In genomic region chr2:186891219-186891621, GRCh38 we compare ENCODE assay signal across 18 cellular contexts. TPM values are rescaled to one million over a fixed set of nuclear protein-coding genes. Genes with fewer than 3 reads are reported as not detected.
A peak's percentile ranks its signal among the peaks of the same experiment; 100 is the strongest.
DNase-seq lines count a peak whose midpoint lies in the region; ATAC-seq and TF ChIP-seq lines count a peak whose summit lies in the region.
"Had no signal": no experiment of that assay in that cellular context is flagged by ENCODE, and none has a peak within 500 bp of the region (broad histone marks: within the 10 kb centered on the region; RNA-seq: fewer than 3 reads in every experiment).

No MANE protein-coding gene starts in this region.

- no peaks in the 10 kb centered on the region for H3K27me3 Mint-ChIP-seq in endodermal cell (ENCODE audit: insufficient read depth)
- H3K27me3 Mint-ChIP-seq: stimulated activated naive CD8-positive, alpha-beta T cell treated with anti-CD3 and anti-CD28 coated beads, Interleukin-15, amount 100 ng/mL, for 72 hours had no signal

- H3K27ac ChIP-seq in endodermal cell (ENCODE audit: low read depth, low read length): no peak overlapping the region
- H3K27ac ChIP-seq: BLaER1, heart left ventricle, parathyroid adenoma, PC-9 had no signal

- WGBS in endodermal cell (ENCODE audit: insufficient coverage in 1 of 2, insufficient read length in 1 of 2), 2 experiments: 100% methylated on average over 1 of the region's 1 CpG; no CpG with 5 or more reads in 1 of the 2 experiments

- no peaks in the 10 kb centered on the region for H3K9me3 ChIP-seq in endodermal cell (ENCODE audit: control insufficient read depth, low read length)
- H3K9me3 ChIP-seq: BLaER1, heart left ventricle had no signal

- TF ChIP-seq CTCF in fibroblast of pulmonary artery (IDR thresholded peaks at IDR 0.05; ENCODE audit: low read length, missing control alignments): no peak
- TF ChIP-seq CTCF in endodermal cell (conservative IDR thresholded peaks at IDR 0.05): no peak

- H3K4me1 ChIP-seq in endodermal cell (ENCODE audit: control insufficient read depth, insufficient read depth, low read length): no peaks in the 10 kb centered on the region
- H3K4me1 ChIP-seq: parathyroid adenoma had no signal

- no peaks in the 10 kb centered on the region for H3K4me1 Mint-ChIP-seq in endodermal cell
- H3K4me1 Mint-ChIP-seq: stimulated activated naive CD8-positive, alpha-beta T cell treated with anti-CD3 and anti-CD28 coated beads, Interleukin-15, amount 100 ng/mL, for 72 hours had no signal

- no peak overlapping the region for H3K4me3 ChIP-seq in fibroblast of pulmonary artery (replicated peaks; ENCODE audit: low read depth, low read length)
- no peak overlapping the region for H3K4me3 ChIP-seq in endodermal cell (ENCODE audit: low read length)
- H3K4me3 ChIP-seq: BLaER1, heart left ventricle, PC-9 had no signal

- H3K9me3 Mint-ChIP-seq in endodermal cell: peaks cover 1% of the 10 kb centered on the region
- H3K9me3 Mint-ChIP-seq: stimulated activated naive CD8-positive, alpha-beta T cell treated with anti-CD3 and anti-CD28 coated beads, Interleukin-15, amount 100 ng/mL, for 72 hours had no signal

- DNase-seq in DMS 273 (lab: John Stamatoyannopoulos, UW; ENCODE audit: unreplicated experiment) (peak; percentile 10), HS-5 (ENCODE audit: low read depth) (peak; percentile 58), fibroblast of pulmonary artery (ENCODE audit: low read depth) (peak; percentile 88), endodermal cell (no peak), COR-L47 (lab: John Stamatoyannopoulos, UW) (no peak), islet precursor cell (no peak), AML-193 (lab: John Stamatoyannopoulos, UW) (no peak)
- DNase-seq: activated CD4-positive, CD25-positive, alpha-beta regulatory T cell treated with anti-CD3 and anti-CD28 coated beads, Interleukin-2, amount 50 U/mL, for 72 hours; activated naive CD4-positive, alpha-beta T cell treated with anti-CD3 and anti-CD28 coated beads, Interleukin-2, amount 50 U/mL, for 16 hours; central memory CD4-positive, alpha-beta T cell; DND-41; NCI-H2171; stimulated activated naive CD8-positive, alpha-beta T cell treated with anti-CD3 and anti-CD28 coated beads, Interleukin-15, amount 100 ng/mL, for 72 hours had no signal

- no peak overlapping the region for H3K9ac ChIP-seq in endodermal cell (ENCODE audit: extremely low read depth, low read length, poor library complexity, severe bottlenecking)
- H3K9ac ChIP-seq: BLaER1, parathyroid adenoma had no signal

- H3K27me3 ChIP-seq in endodermal cell (ENCODE audit: control insufficient read depth, insufficient read depth, low read length, poor library complexity, severe bottlenecking): no peaks in the 10 kb centered on the region
- H3K27me3 ChIP-seq: BLaER1, heart left ventricle had no signal

- peak; percentile 44; the same call in 2 of the 3 replicates for ATAC-seq in SK-N-SH treated with all-trans-retinoic acid at 6 μM for 48 hours
- ATAC-seq: heart left ventricle; stimulated activated naive CD8-positive, alpha-beta T cell treated with anti-CD3 and anti-CD28 coated beads, Interleukin-15, amount 100 ng/mL, for 72 hours had no signal

- no peak overlapping the region for H3K27ac Mint-ChIP-seq in endodermal cell
- H3K27ac Mint-ChIP-seq: stimulated activated naive CD8-positive, alpha-beta T cell treated with anti-CD3 and anti-CD28 coated beads, Interleukin-15, amount 100 ng/mL, for 72 hours had no signal

- no peaks in the 10 kb centered on the region for H3K36me3 ChIP-seq in endodermal cell (ENCODE audit: control insufficient read depth, insufficient read depth, low read length)
- H3K36me3 ChIP-seq: BLaER1, heart left ventricle had no signal

- no peak overlapping the region for H3K4me3 Mint-ChIP-seq in endodermal cell
- H3K4me3 Mint-ChIP-seq: stimulated activated naive CD8-positive, alpha-beta T cell treated with anti-CD3 and anti-CD28 coated beads, Interleukin-15, amount 100 ng/mL, for 72 hours had no signal

- no peaks in the 10 kb centered on the region for H3K36me3 Mint-ChIP-seq in endodermal cell (ENCODE audit: low read depth)

TF ChIP-seq in SK-N-SH treated with all-trans-retinoic acid at 6 μM for 48 hours, 23 proteins besides CTCF, POLR2A, EP300 and RAD21:
- TF ChIP-seq ISL1 (CRISPR knock-in tag; IDR thresholded peaks at IDR 0.05): peak; percentile 49; the same call in 1 of the 2 replicates
- 0 out of 2 replicates have a peak, but pooled peaks have one; percentile 21 for TF ChIP-seq TOX (CRISPR knock-in tag; IDR thresholded peaks at IDR 0.05; ENCODE audit: borderline replicate concordance)
- no peak for TF ChIP-seq GLIS3 (CRISPR knock-in tag; IDR thresholded peaks at IDR 0.05)

RNA-seq across cellular contexts. Expression of gene ZSWIM2, which starts 42.2 kb away (rescaled TPM):
- not detected for total RNA-seq in endodermal cell
- polyA plus RNA-seq in endodermal cell (2013, experiment 1 of 2): not detected
- polyA plus RNA-seq in endodermal cell (2013, experiment 2 of 2): 0.17 TPM
- total RNA-seq: heart left ventricle, PC-9 had no signal
- polyA plus RNA-seq: heart left ventricle had no signal

Comparison
In these comparisons a context has a peak if more than half of its experiments do, and no peak if none do; other contexts are left out.
1. DNase-seq: peak in DMS 273 (single experiment), HS-5 (single experiment) and fibroblast of pulmonary artery (single experiment); none in endodermal cell (single experiment), COR-L47 (single experiment), islet precursor cell (single experiment) and AML-193 (0 of 2).